8 cellular contexts compared by ENCODE assay signal in genomic region chr17:48002208-48002919, GRCh38. TPM values are rescaled to one million over a fixed set of nuclear protein-coding genes. Genes with fewer than 3 reads are reported as not detected.
DNase-seq lines count a peak whose midpoint lies in the region; ATAC-seq and TF ChIP-seq lines count a peak whose summit lies in the region.

No MANE protein-coding gene starts in this region.

- CTCF ChIA-PET in naive thymus-derived CD4-positive, alpha-beta T cell (lab: Charles Lee), result interaction anchor here (0.8 kb wide), 1 partner anchor 78 kb away, joined by 3 read pairs; no protein-coding TSS in a partner anchor

- ATAC-seq in naive thymus-derived CD4-positive, alpha-beta T cell, result peak; percentile 67

- H3K27ac Mint-ChIP-seq in HFFc6, result peak overlapping the region; percentile 98
- no peak overlapping the region for H3K27ac Mint-ChIP-seq in naive thymus-derived CD4-positive, alpha-beta T cell
- no peak overlapping the region for H3K27ac Mint-ChIP-seq in activated naive CD8-positive, alpha-beta T cell treated with anti-CD3 and anti-CD28 coated beads for 36 hours

- H3K27me3 ChIP-seq in BLaER1 treated with 17β-estradiol and CSF1 and Interleukin-3, amounts not matched to agents 10 nM and 100 nM, result no peaks in the 10 kb centered on the region
- H3K27me3 ChIP-seq in naive thymus-derived CD4-positive, alpha-beta T cell (ENCODE audit: control insufficient read depth in 2 of 2, insufficient read depth in 2 of 2, low read length in 2 of 2), result no peaks in the 10 kb centered on the region

- no peak for TF ChIP-seq CTCF in HFFc6 (IDR thresholded peaks at IDR 0.05)

- H3K9me3 Mint-ChIP-seq in HFFc6, result no peaks in the 10 kb centered on the region
- H3K9me3 Mint-ChIP-seq in naive thymus-derived CD4-positive, alpha-beta T cell, result no peaks in the 10 kb centered on the region
- H3K9me3 Mint-ChIP-seq in activated naive CD8-positive, alpha-beta T cell treated with anti-CD3 and anti-CD28 coated beads for 36 hours, result no peaks in the 10 kb centered on the region

- no peaks in the 10 kb centered on the region for H3K9me3 ChIP-seq in BLaER1 treated with 17β-estradiol and CSF1 and Interleukin-3, amounts not matched to agents 10 nM and 100 nM (replicated peaks in 1 of 11)
- H3K9me3 ChIP-seq in naive thymus-derived CD4-positive, alpha-beta T cell (ENCODE audit: control insufficient read depth in 2 of 3, low read length in 3 of 3), result no peaks in the 10 kb centered on the region

- no peaks in the 10 kb centered on the region for H4K20me1 ChIP-seq in BLaER1 treated with 17β-estradiol and CSF1 and Interleukin-3, amounts not matched to agents 10 nM and 100 nM

- H3K27me3 Mint-ChIP-seq in HFFc6 (ENCODE audit: insufficient read depth), result peaks cover 2% of the 10 kb centered on the region
- H3K27me3 Mint-ChIP-seq in naive thymus-derived CD4-positive, alpha-beta T cell, result peaks cover 12 to 25% (median 18%) of the 10 kb centered on the region in 5 donors
- peaks cover 20% of the 10 kb centered on the region for H3K27me3 Mint-ChIP-seq in activated naive CD8-positive, alpha-beta T cell treated with anti-CD3 and anti-CD28 coated beads for 36 hours

- H3K9ac ChIP-seq in BLaER1 treated with 17β-estradiol and CSF1 and Interleukin-3, amounts not matched to agents 10 nM and 100 nM, result peak overlapping the region; percentile 76 to 91 (median 86)

- intact Hi-C loops in naive thymus-derived CD4-positive, alpha-beta T cell (cut with micrococcal nuclease), result no loop called here

- peak overlapping the region in 8 of 10 experiments; percentile 10 to 51 (median 25); a peak in 8 of 20 replicates for H3K4me3 ChIP-seq in BLaER1 treated with 17β-estradiol and CSF1 and Interleukin-3, amounts not matched to agents 10 nM and 100 nM
- no peak overlapping the region for H3K4me3 ChIP-seq in naive thymus-derived CD4-positive, alpha-beta T cell (ENCODE audit: low read length)

- no peaks in the 10 kb centered on the region for H3K36me3 Mint-ChIP-seq in HFFc6 (ENCODE audit: low read depth)
- H3K36me3 Mint-ChIP-seq in naive thymus-derived CD4-positive, alpha-beta T cell, result no peaks in the 10 kb centered on the region
- no peaks in the 10 kb centered on the region for H3K36me3 Mint-ChIP-seq in activated naive CD8-positive, alpha-beta T cell treated with anti-CD3 and anti-CD28 coated beads for 36 hours

- H3K27ac ChIP-seq in BLaER1 treated with 17β-estradiol and CSF1 and Interleukin-3, amounts not matched to agents 10 nM and 100 nM, result peak overlapping the region; percentile 87 to 99 (median 95)
- H3K27ac ChIP-seq in naive thymus-derived CD4-positive, alpha-beta T cell (ENCODE audit: low read depth, low read length), result no peak overlapping the region

- H3K36me3 ChIP-seq in BLaER1 treated with 17β-estradiol and CSF1 and Interleukin-3, amounts not matched to agents 10 nM and 100 nM, result no peaks in the 10 kb centered on the region
- no peaks in the 10 kb centered on the region for H3K36me3 ChIP-seq in naive thymus-derived CD4-positive, alpha-beta T cell (ENCODE audit: control insufficient read depth in 2 of 3, insufficient read depth in 3 of 3, low read length in 3 of 3)

- peaks cover 57% of the 10 kb centered on the region for H3K4me1 Mint-ChIP-seq in HFFc6 (ENCODE audit: low read depth)
- H3K4me1 Mint-ChIP-seq in naive thymus-derived CD4-positive, alpha-beta T cell, result peaks cover 0 to 23% (median 6%) of the 10 kb centered on the region in 7 donors
- peaks cover 2% of the 10 kb centered on the region for H3K4me1 Mint-ChIP-seq in activated naive CD8-positive, alpha-beta T cell treated with anti-CD3 and anti-CD28 coated beads for 36 hours

- peaks cover 38 to 97% (median 80%) of the 10 kb centered on the region in 10 experiments for H3K4me1 ChIP-seq in BLaER1 treated with 17β-estradiol and CSF1 and Interleukin-3, amounts not matched to agents 10 nM and 100 nM
- H3K4me1 ChIP-seq in naive thymus-derived CD4-positive, alpha-beta T cell (ENCODE audit: control insufficient read depth in 2 of 2, insufficient read depth in 2 of 2, low read length in 2 of 2), result no peaks in the 10 kb centered on the region

- H3K4me3 Mint-ChIP-seq in HFFc6, result peak overlapping the region; percentile 29
- H3K4me3 Mint-ChIP-seq in naive thymus-derived CD4-positive, alpha-beta T cell, result peak overlapping the region in 1 of 10 donors; percentile 47
- no peak overlapping the region for H3K4me3 Mint-ChIP-seq in activated naive CD8-positive, alpha-beta T cell treated with anti-CD3 and anti-CD28 coated beads for 36 hours

- DNase-seq in HFFc6 (peak; percentile 65), OCI-M2 (lab: John Stamatoyannopoulos, UW; ENCODE audit: unreplicated experiment) (peak; percentile 36), epidermal melanocyte (ENCODE audit: insufficient read length, low spot score) (peak; percentile 83), mucosa of gallbladder (ENCODE audit: low spot score) (no peak)
- DNase-seq in naive thymus-derived CD4-positive, alpha-beta T cell, result no peak
- no peak for DNase-seq in activated naive CD8-positive, alpha-beta T cell treated with anti-CD3 and anti-CD28 coated beads for 36 hours
- DNase-seq in activated naive CD4-positive, alpha-beta T cell treated with Interleukin-2 at 50 U/mL for 16 hours, result no peak

- POLR2A ChIA-PET in naive thymus-derived CD4-positive, alpha-beta T cell (lab: Charles Lee), result interaction anchor here (0.7 to 1.0 kb wide), 2 partner anchors 34 to 294 kb away, joined by 3 read pairs; no protein-coding TSS in a partner anchor

- peak overlapping the region; percentile 73 to 95 (median 86) for H3K4me2 ChIP-seq in BLaER1 treated with 17β-estradiol and CSF1 and Interleukin-3, amounts not matched to agents 10 nM and 100 nM

RNA-seq across cellular contexts. Expression of gene CDK5RAP3, which starts 31.5 kb away (rescaled TPM):
- 10 to 100 TPM; 78.4 to 91.3 (median 81.8) TPM for total RNA-seq in HFFc6 (2021; fragmentation: NEBNext Ultra II Directional; extraction: Animal tissue kit (Norgen Biotek cat#: 25700))
- 100 to 1,000 TPM; 238 to 349 (median 276) TPM for total RNA-seq in naive thymus-derived CD4-positive, alpha-beta T cell
- 10 to 100 TPM; 72.4 to 86.8 TPM for polyA plus RNA-seq in naive thymus-derived CD4-positive, alpha-beta T cell
- 100 to 1,000 TPM; 163 to 168 TPM for total RNA-seq in activated naive CD8-positive, alpha-beta T cell treated with anti-CD3 and anti-CD28 coated beads for 36 hours
- 194 TPM for total RNA-seq in mucosa of gallbladder

RNA-seq across cellular contexts. Expression of gene COPZ2, which starts 35.2 kb away (rescaled TPM):
- 100 to 1,000 TPM; 209 to 260 (median 211) TPM for total RNA-seq in HFFc6 (2021; fragmentation: NEBNext Ultra II Directional; extraction: Animal tissue kit (Norgen Biotek cat#: 25700))
- total RNA-seq in naive thymus-derived CD4-positive, alpha-beta T cell, result 1 to 10 TPM in 4 of 5 experiments, under 1 TPM in 1; 0.81 to 5.5 (median 1.9) TPM
- under 1 TPM; 0.75 to 0.99 TPM for polyA plus RNA-seq in naive thymus-derived CD4-positive, alpha-beta T cell
- 1 to 10 TPM; 6.3 to 7.5 TPM for total RNA-seq in activated naive CD8-positive, alpha-beta T cell treated with anti-CD3 and anti-CD28 coated beads for 36 hours
- 39.3 TPM for total RNA-seq in mucosa of gallbladder

RNA-seq across cellular contexts. Expression of gene PRR15L, which starts 44.7 kb away (rescaled TPM):
- not detected for total RNA-seq in HFFc6 (2021; fragmentation: NEBNext Ultra II Directional; extraction: Animal tissue kit (Norgen Biotek cat#: 25700))
- total RNA-seq in naive thymus-derived CD4-positive, alpha-beta T cell, result not detected
- polyA plus RNA-seq in naive thymus-derived CD4-positive, alpha-beta T cell, result under 1 TPM in 1 of 2 donors, not detected in 1; 0.32 TPM
- not detected for total RNA-seq in activated naive CD8-positive, alpha-beta T cell treated with anti-CD3 and anti-CD28 coated beads for 36 hours
- total RNA-seq in mucosa of gallbladder, result 109 TPM

RNA-seq across cellular contexts. Expression of gene NFE2L1, which starts 45.8 kb away (rescaled TPM):
- 100 to 1,000 TPM; 181 to 207 (median 193) TPM for total RNA-seq in HFFc6 (2021; fragmentation: NEBNext Ultra II Directional; extraction: Animal tissue kit (Norgen Biotek cat#: 25700))
- total RNA-seq in naive thymus-derived CD4-positive, alpha-beta T cell, result 10 to 100 TPM; 34.7 to 65.2 (median 49.2) TPM
- 10 to 100 TPM in 1 of 2 donors, 1 to 10 TPM in 1; 8.7 to 15.8 TPM for polyA plus RNA-seq in naive thymus-derived CD4-positive, alpha-beta T cell
- total RNA-seq in activated naive CD8-positive, alpha-beta T cell treated with anti-CD3 and anti-CD28 coated beads for 36 hours, result 10 to 100 TPM; 99.0 to 99.7 TPM
- total RNA-seq in mucosa of gallbladder, result 207 TPM

Comparison
In these comparisons a context has a peak if more than half of its experiments do, and no peak if none do; other contexts are left out.
1. DNase-seq: peak in HFFc6 (single experiment), OCI-M2 (single experiment) and epidermal melanocyte (single experiment); none in naive thymus-derived CD4-positive, alpha-beta T cell (0 of 9), activated naive CD8-positive, alpha-beta T cell treated with anti-CD3 and anti-CD28 coated beads for 36 hours (single experiment), mucosa of gallbladder (single experiment) and activated naive CD4-positive, alpha-beta T cell treated with Interleukin-2 at 50 U/mL for 16 hours (single experiment).
2. RNA of gene PRR15L, which starts 44.7 kb away (total RNA-seq): 109 TPM in mucosa of gallbladder (single experiment); not detected in HFFc6, not detected in naive thymus-derived CD4-positive, alpha-beta T cell and not detected in activated naive CD8-positive, alpha-beta T cell treated with anti-CD3 and anti-CD28 coated beads for 36 hours; every median in the first group is over 100 times any median in the second.